In the genomic region with DNA sequence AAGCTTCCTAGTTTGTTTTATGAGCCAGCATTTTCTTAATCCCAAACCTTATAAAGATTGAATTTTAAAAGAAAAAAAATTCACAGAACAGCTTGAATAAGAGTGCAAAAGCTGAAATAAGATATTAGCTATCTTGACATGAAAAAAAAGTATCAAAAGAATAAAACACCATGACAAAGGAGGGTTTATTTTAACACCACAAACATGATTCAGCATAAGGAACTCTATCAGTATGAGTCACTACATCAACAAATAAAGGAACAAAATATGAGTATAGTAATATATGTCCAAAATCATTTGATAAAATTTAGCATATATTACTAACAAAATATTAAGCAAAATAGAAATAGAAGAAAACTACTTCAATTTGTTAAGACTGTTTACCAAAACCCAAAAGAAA, we compare ENCODE assay signal across 1 cellular context.
TF ChIP-seq lines count a peak whose summit lies in the region.

No MANE protein-coding gene starts in this region.

TF ChIP-seq in HCT116, 20 proteins besides CTCF, POLR2A, EP300 and RAD21 (continued from another document):
- TF ChIP-seq, protein P1, sequence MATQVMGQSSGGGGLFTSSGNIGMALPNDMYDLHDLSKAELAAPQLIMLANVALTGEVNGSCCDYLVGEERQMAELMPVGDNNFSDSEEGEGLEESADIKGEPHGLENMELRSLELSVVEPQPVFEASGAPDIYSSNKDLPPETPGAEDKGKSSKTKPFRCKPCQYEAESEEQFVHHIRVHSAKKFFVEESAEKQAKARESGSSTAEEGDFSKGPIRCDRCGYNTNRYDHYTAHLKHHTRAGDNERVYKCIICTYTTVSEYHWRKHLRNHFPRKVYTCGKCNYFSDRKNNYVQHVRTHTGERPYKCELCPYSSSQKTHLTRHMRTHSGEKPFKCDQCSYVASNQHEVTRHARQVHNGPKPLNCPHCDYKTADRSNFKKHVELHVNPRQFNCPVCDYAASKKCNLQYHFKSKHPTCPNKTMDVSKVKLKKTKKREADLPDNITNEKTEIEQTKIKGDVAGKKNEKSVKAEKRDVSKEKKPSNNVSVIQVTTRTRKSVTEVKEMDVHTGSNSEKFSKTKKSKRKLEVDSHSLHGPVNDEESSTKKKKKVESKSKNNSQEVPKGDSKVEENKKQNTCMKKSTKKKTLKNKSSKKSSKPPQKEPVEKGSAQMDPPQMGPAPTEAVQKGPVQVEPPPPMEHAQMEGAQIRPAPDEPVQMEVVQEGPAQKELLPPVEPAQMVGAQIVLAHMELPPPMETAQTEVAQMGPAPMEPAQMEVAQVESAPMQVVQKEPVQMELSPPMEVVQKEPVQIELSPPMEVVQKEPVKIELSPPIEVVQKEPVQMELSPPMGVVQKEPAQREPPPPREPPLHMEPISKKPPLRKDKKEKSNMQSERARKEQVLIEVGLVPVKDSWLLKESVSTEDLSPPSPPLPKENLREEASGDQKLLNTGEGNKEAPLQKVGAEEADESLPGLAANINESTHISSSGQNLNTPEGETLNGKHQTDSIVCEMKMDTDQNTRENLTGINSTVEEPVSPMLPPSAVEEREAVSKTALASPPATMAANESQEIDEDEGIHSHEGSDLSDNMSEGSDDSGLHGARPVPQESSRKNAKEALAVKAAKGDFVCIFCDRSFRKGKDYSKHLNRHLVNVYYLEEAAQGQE (IDR thresholded peaks at IDR 0.05; ENCODE audit: low read depth): no peak
- TF ChIP-seq SP1 (IDR thresholded peaks at IDR 0.05; ENCODE audit: low read depth) (peak; percentile 15; the same call in 1 of the 2 replicates), ZFX (IDR thresholded peaks at IDR 0.05) (no peak), EZH2phosphoT487 (IDR thresholded peaks at IDR 0.05; ENCODE audit: borderline replicate concordance) (no peak), JUND (IDR thresholded peaks at IDR 0.05) (peak; percentile 48), FOSL1 (IDR thresholded peaks at IDR 0.05; ENCODE audit: low read depth) (peak; percentile 68)
- TF ChIP-seq, protein P2, sequence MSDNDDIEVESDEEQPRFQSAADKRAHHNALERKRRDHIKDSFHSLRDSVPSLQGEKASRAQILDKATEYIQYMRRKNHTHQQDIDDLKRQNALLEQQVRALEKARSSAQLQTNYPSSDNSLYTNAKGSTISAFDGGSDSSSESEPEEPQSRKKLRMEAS (IDR thresholded peaks at IDR 0.05): no peak
TF ChIP-seq in HCT116: peak in this region for 3.
